In genomic region chr17:79993390-79994221, GRCh38 we compare ENCODE assay signal across 8 cellular contexts. TPM values are rescaled to one million over a fixed set of nuclear protein-coding genes. Genes with fewer than 3 reads are reported as not detected.
DNase-seq lines count a peak whose midpoint lies in the region; ATAC-seq and TF ChIP-seq lines count a peak whose summit lies in the region.

No MANE protein-coding gene starts in this region.

- no peak overlapping the region for H2AFZ ChIP-seq in GM23338

- H3K4me1 Mint-ChIP-seq in GM23338: peaks cover 58% of the 10 kb centered on the region

- no peaks in the 10 kb centered on the region for H3K9me2 ChIP-seq in GM23338 (ENCODE audit: insufficient read depth)

- intact Hi-C loops in Right ventricle myocardium inferior (cut with DNase I): loop anchor here (5.0 kb wide), 2 partner anchors 201 to 251 kb away; no protein-coding TSS in a partner anchor
- intact Hi-C loops in sigmoid colon (cut with DNase I): loop anchor here (2.0 kb wide), 2 partner anchors 43 to 205 kb away; no protein-coding TSS in a partner anchor

- peak overlapping the region; percentile 81 for H3K4me2 ChIP-seq in GM23338

- peaks cover 33% of the 10 kb centered on the region for H3K79me2 ChIP-seq in GM23338 (replicated peaks; ENCODE audit: insufficient read depth)

- peaks cover 7% of the 10 kb centered on the region; the same call in 1 of the 2 replicates for H3F3A ChIP-seq in GM23338 (replicated peaks; ENCODE audit: low read depth)

- H3K4me3 ChIP-seq in GM23338 (no peak overlapping the region), sigmoid colon (no peak overlapping the region)

- WGBS in sigmoid colon, 2 donors: 16 to 36% methylated on average over 22 of the region's 22 CpGs

- H3K27ac ChIP-seq in GM23338 (ENCODE audit: low read depth) (peak overlapping the region; percentile 91), sigmoid colon (peak overlapping the region in 1 of 4 donors; percentile 71)

- no peaks in the 10 kb centered on the region; the same call in 2 of the 3 replicates for H3K9me3 Mint-ChIP-seq in GM23338

- peaks cover 41% of the 10 kb centered on the region for H3K4me1 ChIP-seq in GM23338 (ENCODE audit: insufficient read depth)
- H3K4me1 ChIP-seq in sigmoid colon: peaks cover 3 to 42% (median 34%) of the 10 kb centered on the region in 4 donors

- peaks cover 16% of the 10 kb centered on the region for H3K27me3 Mint-ChIP-seq in GM23338 (ENCODE audit: insufficient read depth, low read depth, poor library complexity)

- H3K36me3 Mint-ChIP-seq in GM23338 (ENCODE audit: low read depth): no peaks in the 10 kb centered on the region; the same call in 2 of the 3 replicates

- no peaks in the 10 kb centered on the region for H3K27me3 ChIP-seq in GM23338 (ENCODE audit: insufficient read depth)
- no peaks in the 10 kb centered on the region for H3K27me3 ChIP-seq in sigmoid colon

- peak overlapping the region; percentile 93 for H3K27ac Mint-ChIP-seq in GM23338

- peaks cover 10% of the 10 kb centered on the region for H4K20me1 ChIP-seq in GM23338 (replicated peaks; ENCODE audit: insufficient read depth)

- ATAC-seq in GM23338 (peak; percentile 23), Right ventricle myocardium inferior (peak; percentile 75), HG02884 (IDR thresholded peaks at IDR 0.05; ENCODE audit: unreplicated experiment) (no peak), HG02970 (IDR thresholded peaks at IDR 0.05; ENCODE audit: low FRiP score, unreplicated experiment) (no peak), HG03045 (IDR thresholded peaks at IDR 0.05; ENCODE audit: unreplicated experiment) (no peak)

- TF ChIP-seq CTCF in GM23338 (conservative IDR thresholded peaks at IDR 0.05; ENCODE audit: low read depth in 2 of 2) (no peak), sigmoid colon (IDR thresholded peaks at IDR 0.05) (no peak)

- TF ChIP-seq POLR2A in sigmoid colon (IDR thresholded peaks at IDR 0.05): no peak

- H3K9me3 ChIP-seq in sigmoid colon: no peaks in the 10 kb centered on the region

- TF ChIP-seq EP300 in sigmoid colon (IDR thresholded peaks at IDR 0.05): peak in 1 of 4 donors; percentile 61

- DNase-seq in GM23338 (ENCODE audit: low spot score) (peak; percentile 69), NCI-H345 (lab: John Stamatoyannopoulos, UW) (peak; percentile 84), Right ventricle myocardium inferior (ENCODE audit: missing footprints) (peak; percentile 91), sigmoid colon (peak; percentile 96)
- DNase-seq in activated T-cell treated with anti-CD3 and anti-CD28 coated beads, Interleukin-2, amount 50 U/mL, for 1 hour: peak; percentile 43

- peak overlapping the region; percentile 14; the same call in 1 of the 3 replicates for H3K4me3 Mint-ChIP-seq in GM23338

- H3K36me3 ChIP-seq in GM23338 (ENCODE audit: insufficient read depth) (no peaks in the 10 kb centered on the region), sigmoid colon (no peaks in the 10 kb centered on the region)

TF ChIP-seq in GM23338, 12 proteins besides CTCF, POLR2A, EP300 and RAD21:
- TF ChIP-seq NANOG (IDR thresholded peaks at IDR 0.05; ENCODE audit: borderline replicate concordance) (no peak), CREB1 (CRISPR knock-in tag; IDR thresholded peaks at IDR 0.05; ENCODE audit: low read depth) (0 out of 2 replicates have a peak, but pooled peaks have one; percentile 19)

RNA-seq across cellular contexts. Expression of gene TBC1D16, which starts 42.1 kb away (rescaled TPM):
- 93.5 and 104 TPM in 2 replicates for total RNA-seq in GM23338 (2014; rRNA removed; shearing (Covaris generic))
- 15.2 and 16.7 TPM in 2 replicates for polyA plus RNA-seq in GM23338 (2016; fragmentation: Nextera tagmentation; extraction: Ambion mirVana)
- total RNA-seq in Right ventricle myocardium inferior: 16.3 TPM
- total RNA-seq in sigmoid colon: 10 to 100 TPM; 15.1 to 21.9 (median 16.2) TPM
- 10 to 100 TPM in 1 of 3 donors, 1 to 10 TPM in 2; 3.6 to 17.2 (median 4.2) TPM for polyA plus RNA-seq in sigmoid colon

RNA-seq across cellular contexts. Expression of gene CCDC40, which starts 42.8 kb away (rescaled TPM):
- 7.1 and 8.1 TPM in 2 replicates for total RNA-seq in GM23338 (2014; rRNA removed; shearing (Covaris generic))
- polyA plus RNA-seq in GM23338 (2016; fragmentation: Nextera tagmentation; extraction: Ambion mirVana) (6.7 and 7.6 TPM in 2 replicates), sigmoid colon (1 to 10 TPM in 1 of 3 donors, not detected in 2; 1.4 TPM)
- total RNA-seq in Right ventricle myocardium inferior (5.4 TPM), sigmoid colon (10 to 100 TPM in 1 of 4 donors, 1 to 10 TPM in 3; 5.3 to 25.8 (median 6.4) TPM)

Comparison
In these comparisons a context has a peak if more than half of its experiments do, and no peak if none do; other contexts are left out.
1. ATAC-seq: peak in GM23338 (single experiment) and Right ventricle myocardium inferior (single experiment); none in HG02884 (single experiment), HG02970 (single experiment) and HG03045 (single experiment).
2. DNase-seq: peak in every context shown above with its lines; median percentile 96 in sigmoid colon; 91 in Right ventricle myocardium inferior; 84 in NCI-H345; 69 in GM23338; 43 in activated T-cell treated with anti-CD3 and anti-CD28 coated beads, Interleukin-2, amount 50 U/mL, for 1 hour.